In the genomic region with DNA sequence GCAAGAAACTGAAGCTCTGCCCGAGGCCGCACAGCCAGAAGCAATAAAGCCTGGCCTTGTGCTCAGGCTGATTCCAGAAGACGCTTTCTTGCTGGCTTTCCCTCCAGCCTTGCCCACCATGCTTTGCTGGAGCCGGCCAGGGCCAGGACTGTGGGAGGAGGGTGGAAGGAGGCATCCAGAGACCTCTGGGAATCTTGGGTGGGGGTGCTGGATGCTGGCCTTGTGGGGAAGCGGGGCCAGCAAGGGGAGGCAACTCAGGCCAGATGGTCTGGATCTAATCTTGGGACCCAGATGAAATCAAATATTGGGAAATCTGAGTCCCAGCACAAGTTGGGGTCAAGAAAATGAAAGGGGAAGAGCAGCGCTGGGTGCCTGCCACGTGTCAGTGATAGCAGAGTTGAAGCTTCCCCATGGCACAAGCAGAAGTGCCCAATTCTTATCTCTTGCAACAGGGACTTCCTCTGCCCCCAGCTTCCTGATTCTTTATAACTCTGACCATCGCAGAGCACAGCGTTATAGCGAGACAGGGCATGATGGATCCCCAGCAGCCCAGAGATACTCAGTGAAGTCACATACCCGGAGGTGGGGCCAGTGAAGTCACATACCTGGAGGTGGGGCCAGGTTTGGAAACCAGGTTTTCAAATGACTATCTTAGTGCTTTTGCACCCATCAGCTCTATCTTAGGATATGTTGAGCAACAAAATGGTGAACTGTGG, we compare ENCODE assay signal across 1 cellular context.
TF ChIP-seq lines count a peak whose summit lies in the region.

No MANE protein-coding gene starts in this region.

TF ChIP-seq in GM23338, 12 proteins besides CTCF, POLR2A, EP300 and RAD21 (continued from another document):
- TF ChIP-seq, protein P1, sequence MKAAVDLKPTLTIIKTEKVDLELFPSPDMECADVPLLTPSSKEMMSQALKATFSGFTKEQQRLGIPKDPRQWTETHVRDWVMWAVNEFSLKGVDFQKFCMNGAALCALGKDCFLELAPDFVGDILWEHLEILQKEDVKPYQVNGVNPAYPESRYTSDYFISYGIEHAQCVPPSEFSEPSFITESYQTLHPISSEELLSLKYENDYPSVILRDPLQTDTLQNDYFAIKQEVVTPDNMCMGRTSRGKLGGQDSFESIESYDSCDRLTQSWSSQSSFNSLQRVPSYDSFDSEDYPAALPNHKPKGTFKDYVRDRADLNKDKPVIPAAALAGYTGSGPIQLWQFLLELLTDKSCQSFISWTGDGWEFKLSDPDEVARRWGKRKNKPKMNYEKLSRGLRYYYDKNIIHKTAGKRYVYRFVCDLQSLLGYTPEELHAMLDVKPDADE (IDR thresholded peaks at IDR 0.05), result no peak
- no peak for TF ChIP-seq JUNB (IDR thresholded peaks at IDR 0.05; ENCODE audit: unreplicated experiment)
- no peak for TF ChIP-seq STAT1 (IDR thresholded peaks at IDR 0.05; ENCODE audit: unreplicated experiment)
- TF ChIP-seq NANOG (IDR thresholded peaks at IDR 0.05; ENCODE audit: borderline replicate concordance), result no peak
- TF ChIP-seq EZH2 (IDR thresholded peaks at IDR 0.05; ENCODE audit: low read depth, unreplicated experiment), result no peak
- TF ChIP-seq CREB1 (CRISPR knock-in tag; IDR thresholded peaks at IDR 0.05; ENCODE audit: low read depth), result no peak
